10 cellular contexts compared by ENCODE assay signal in genomic region chr12:915090-915489, GRCh38. TPM values are rescaled to one million over a fixed set of nuclear protein-coding genes. Genes with fewer than 3 reads are reported as not detected.
DNase-seq lines count a peak whose midpoint lies in the region; TF ChIP-seq lines count a peak whose summit lies in the region.
"Had no signal": no experiment of that assay in that cellular context is flagged by ENCODE, and none has a peak within 500 bp of the region (broad histone marks: within the 10 kb centered on the region; RNA-seq: fewer than 3 reads in every experiment).

No MANE protein-coding gene starts in this region.

- DNase-seq in CD8-positive, alpha-beta memory T cell, result no peak
- peak; percentile 26 for DNase-seq in HT1080 (ENCODE audit: low read depth)
- no peak for DNase-seq in activated CD4-positive, alpha-beta memory T cell treated with anti-CD3 and anti-CD28 coated beads, Interleukin-2, amount 10 ng/mL, durations not matched to agents 7 days and 5 days
- DNase-seq in mesenchymal stem cell, result no peak
- DNase-seq in dorsolateral prefrontal cortex, result no peak
- no peak for DNase-seq in DMS 273 treated with DMSO at 0.1 percent for 48 hours (lab: John Stamatoyannopoulos, UW)
- DNase-seq in stimulated activated CD4-positive, alpha-beta T cell treated with anti-CD3 and anti-CD28 coated beads, Interleukin-4, amount 100 ng/mL, for 24 hours, result no peak
- no peak for DNase-seq in stimulated activated CD4-positive, alpha-beta T cell treated with anti-CD3 and anti-CD28 coated beads, Interleukin-15, amount 100 ng/mL, for 24 hours
- DNase-seq: midbrain, NCI-H187 had no signal

- H4K8ac ChIP-seq in mesenchymal stem cell (ENCODE audit: low read length), result no peak overlapping the region

- H3K27ac Mint-ChIP-seq in CD8-positive, alpha-beta memory T cell, result peak overlapping the region in 7 of 8 donors; percentile 48 to 77 (median 66)
- H3K27ac Mint-ChIP-seq in activated CD4-positive, alpha-beta memory T cell treated with anti-CD3 and anti-CD28 coated beads, Interleukin-2, amount 10 ng/mL, durations not matched to agents 7 days and 5 days, result peak overlapping the region; percentile 62

- H3K4ac ChIP-seq in mesenchymal stem cell (ENCODE audit: low read depth in 1 of 2, low read length in 2 of 2), result no peak overlapping the region

- H3K36me3 ChIP-seq in CD8-positive, alpha-beta memory T cell (ENCODE audit: insufficient read depth, low read length), result peaks cover 39% of the 10 kb centered on the region
- H3K36me3 ChIP-seq in mesenchymal stem cell (ENCODE audit: control insufficient read depth in 1 of 2, insufficient read depth in 2 of 2, low read depth in 1 of 2, low read length in 2 of 2), result peaks cover 34 to 88% of the 10 kb centered on the region in 2 experiments

- no peaks in the 10 kb centered on the region for H3K27me3 Mint-ChIP-seq in CD8-positive, alpha-beta memory T cell
- no peaks in the 10 kb centered on the region for H3K27me3 Mint-ChIP-seq in activated CD4-positive, alpha-beta memory T cell treated with anti-CD3 and anti-CD28 coated beads, Interleukin-2, amount 10 ng/mL, durations not matched to agents 7 days and 5 days

- H3K9me3 ChIP-seq in CD8-positive, alpha-beta memory T cell (ENCODE audit: low read length), result no peaks in the 10 kb centered on the region
- no peaks in the 10 kb centered on the region for H3K9me3 ChIP-seq in mesenchymal stem cell (ENCODE audit: control insufficient read depth, low read length)

- H3K14ac ChIP-seq in mesenchymal stem cell (ENCODE audit: low read length in 2 of 2), result no peak overlapping the region

- no peaks in the 10 kb centered on the region for H3K9me3 Mint-ChIP-seq in CD8-positive, alpha-beta memory T cell
- no peaks in the 10 kb centered on the region for H3K9me3 Mint-ChIP-seq in activated CD4-positive, alpha-beta memory T cell treated with anti-CD3 and anti-CD28 coated beads, Interleukin-2, amount 10 ng/mL, durations not matched to agents 7 days and 5 days

- no peak overlapping the region for H3K23ac ChIP-seq in mesenchymal stem cell (ENCODE audit: low read length in 2 of 2)

- no peak overlapping the region for H4K91ac ChIP-seq in mesenchymal stem cell (ENCODE audit: low read length)

- no peak overlapping the region for H3K4me3 ChIP-seq in CD8-positive, alpha-beta memory T cell (ENCODE audit: low read length)
- H3K4me3 ChIP-seq in mesenchymal stem cell (ENCODE audit: insufficient read depth in 1 of 2, low read depth in 1 of 2, low read length in 2 of 2) (no peak overlapping the region), dorsolateral prefrontal cortex (no peak overlapping the region)

- H3K4me2 ChIP-seq in mesenchymal stem cell (ENCODE audit: low read length, poor library complexity, severe bottlenecking), result no peak overlapping the region

- H3K4me1 Mint-ChIP-seq in CD8-positive, alpha-beta memory T cell, result peaks cover 21 to 24% (median 24%) of the 10 kb centered on the region in 3 donors
- H3K4me1 Mint-ChIP-seq in activated CD4-positive, alpha-beta memory T cell treated with anti-CD3 and anti-CD28 coated beads, Interleukin-2, amount 10 ng/mL, durations not matched to agents 7 days and 5 days, result peaks cover 22% of the 10 kb centered on the region

- H3K36me3 Mint-ChIP-seq in CD8-positive, alpha-beta memory T cell, result peaks cover 0 to 83% (median 18%) of the 10 kb centered on the region in 3 donors
- H3K36me3 Mint-ChIP-seq in activated CD4-positive, alpha-beta memory T cell treated with anti-CD3 and anti-CD28 coated beads, Interleukin-2, amount 10 ng/mL, durations not matched to agents 7 days and 5 days (ENCODE audit: low read depth), result peaks cover 70% of the 10 kb centered on the region

- no peak overlapping the region for H3K27ac ChIP-seq in CD8-positive, alpha-beta memory T cell (ENCODE audit: low read depth, low read length)
- peak overlapping the region; percentile 71 for H3K27ac ChIP-seq in mesenchymal stem cell (ENCODE audit: low read length, poor library complexity, severe bottlenecking)
- H3K27ac ChIP-seq in dorsolateral prefrontal cortex, result peak overlapping the region in 23 of 59 donors; percentile 0 to 59 (median 30)

- H3K27me3 ChIP-seq in CD8-positive, alpha-beta memory T cell (ENCODE audit: insufficient read depth, low read length, poor library complexity, severe bottlenecking), result no peaks in the 10 kb centered on the region
- no peaks in the 10 kb centered on the region for H3K27me3 ChIP-seq in mesenchymal stem cell (ENCODE audit: control insufficient read depth in 1 of 2, insufficient read depth in 1 of 2, low read length in 2 of 2)
- no peaks in the 10 kb centered on the region for H3K27me3 ChIP-seq in dorsolateral prefrontal cortex

- peak overlapping the region; percentile 18 for H2AK5ac ChIP-seq in mesenchymal stem cell (ENCODE audit: low read length, severe bottlenecking)

- no peak overlapping the region for H3K9ac ChIP-seq in mesenchymal stem cell (ENCODE audit: low read length)

- no peak overlapping the region for H2BK12ac ChIP-seq in mesenchymal stem cell (ENCODE audit: low read length in 2 of 2)

- no peak overlapping the region for H2BK120ac ChIP-seq in mesenchymal stem cell (ENCODE audit: low read depth, low read length)

- no peak overlapping the region for H3K18ac ChIP-seq in mesenchymal stem cell (ENCODE audit: low read depth in 1 of 2, low read length in 2 of 2)

- CTCF ChIA-PET in CD8-positive, alpha-beta memory T cell (lab: Charles Lee), result interaction anchor here (0.9 to 1.9 kb wide), 2 partner anchors 34 to 473 kb away, joined by 3 to 7 read pairs; partner anchors contain the start of gene RAD52
- CTCF ChIA-PET in activated CD4-positive, alpha-beta memory T cell treated with anti-CD3 and anti-CD28 coated beads, Interleukin-2, amount 10 ng/mL, durations not matched to agents 7 days and 5 days (lab: Charles Lee), result interaction anchor here (0.5 to 1.5 kb wide), 4 partner anchors 8 to 179 kb away, joined by 3 to 5 read pairs (median 4); partner anchors contain the start of gene RAD52

- no peak overlapping the region for H3K4me3 Mint-ChIP-seq in CD8-positive, alpha-beta memory T cell
- H3K4me3 Mint-ChIP-seq in activated CD4-positive, alpha-beta memory T cell treated with anti-CD3 and anti-CD28 coated beads, Interleukin-2, amount 10 ng/mL, durations not matched to agents 7 days and 5 days, result no peak overlapping the region

- WGBS in mesenchymal stem cell, result 95% methylated on average over 4 of the region's 5 CpGs

- intact Hi-C loops in dorsolateral prefrontal cortex (cut with DNase I), result no loop called here

- no peak overlapping the region for H2BK15ac ChIP-seq in mesenchymal stem cell (ENCODE audit: low read depth, poor library complexity, severe bottlenecking)

- peaks cover 10% of the 10 kb centered on the region for H3K4me1 ChIP-seq in CD8-positive, alpha-beta memory T cell (ENCODE audit: insufficient read depth, low read length)
- H3K4me1 ChIP-seq in mesenchymal stem cell (ENCODE audit: control insufficient read depth, insufficient read depth, low read depth, low read length), result peaks cover 15% of the 10 kb centered on the region

- no peak for TF ChIP-seq CTCF in dorsolateral prefrontal cortex (IDR thresholded peaks at IDR 0.05 in 54 of 56, conservative IDR thresholded peaks at IDR 0.05 in 2 of 56; ENCODE audit: low read depth in 1 of 56, partially characterized antibody in 56 of 56)

- no peak overlapping the region for H2BK5ac ChIP-seq in mesenchymal stem cell (ENCODE audit: low read depth, low read length, poor library complexity, severe bottlenecking)

- no peak overlapping the region for H2AFZ ChIP-seq in mesenchymal stem cell (ENCODE audit: low read depth, low read length)

- POLR2A ChIA-PET in CD8-positive, alpha-beta memory T cell (lab: Charles Lee), result no interaction called here
- POLR2A ChIA-PET in activated CD4-positive, alpha-beta memory T cell treated with anti-CD3 and anti-CD28 coated beads, Interleukin-2, amount 10 ng/mL, durations not matched to agents 7 days and 5 days (lab: Charles Lee), result interaction anchor here (1.0 kb wide), 1 partner anchor 345 kb away, joined by 3 read pairs; no protein-coding TSS in a partner anchor

- peaks cover 25% of the 10 kb centered on the region for H3K79me1 ChIP-seq in mesenchymal stem cell (replicated peaks; ENCODE audit: low read length, poor library complexity, severe bottlenecking)

RNA-seq across cellular contexts. Expression of gene RAD52, which starts 34.4 kb away (rescaled TPM):
- 10 to 100 TPM; 13.2 to 13.8 TPM for total RNA-seq in CD8-positive, alpha-beta memory T cell
- 4.1 TPM for polyA plus RNA-seq in CD8-positive, alpha-beta memory T cell
- 9.9 and 21.9 TPM in 2 replicates for total RNA-seq in HT1080 (2014; rRNA removed; shearing (Covaris generic))
- polyA plus RNA-seq in HT1080 (2015; cell fraction: cytosol; rRNA removed), result 8.3 and 10.7 TPM in 2 replicates
- 63.0 and 76.0 TPM in 2 replicates for polyA plus RNA-seq in HT1080 (2015; cell fraction: nucleus; rRNA removed)
- 10 to 100 TPM; 14.5 to 14.9 TPM for total RNA-seq in activated CD4-positive, alpha-beta memory T cell treated with anti-CD3 and anti-CD28 coated beads, Interleukin-2, amount 10 ng/mL, durations not matched to agents 7 days and 5 days
- polyA plus RNA-seq in mesenchymal stem cell (2013, experiment 1 of 2), result 4.0 TPM
- 4.5 TPM for polyA plus RNA-seq in mesenchymal stem cell (2013, experiment 2 of 2)
- total RNA-seq in dorsolateral prefrontal cortex, result 10 to 100 TPM; 14.4 to 71.1 (median 31.1) TPM
